ENCODE assay signal across 20 cellular contexts in the genomic region with DNA sequence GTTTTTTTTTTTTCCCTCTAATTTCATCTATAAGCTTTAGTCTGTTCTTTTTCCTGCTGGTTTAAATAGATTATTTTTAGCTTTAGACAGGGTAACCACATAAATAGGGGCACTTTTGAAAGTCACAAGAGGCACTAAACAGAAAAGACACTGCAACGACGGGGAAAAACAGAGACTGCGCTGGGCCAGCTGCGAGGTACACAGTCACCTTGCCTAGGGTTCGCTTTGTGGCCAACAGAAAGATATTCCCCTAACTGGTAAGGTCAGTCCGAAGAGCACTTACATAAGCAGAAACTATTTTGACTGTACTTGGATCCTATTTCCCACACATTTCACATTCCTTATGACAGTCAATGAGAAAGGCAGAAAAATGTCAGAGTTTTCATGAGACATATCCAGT.
DNase-seq lines count a peak whose midpoint lies in the region; ATAC-seq, FAIRE-seq and TF ChIP-seq lines count a peak whose summit lies in the region.
"Had no signal": no experiment of that assay in that cellular context is flagged by ENCODE, and none has a peak within 500 bp of the region (broad histone marks: within the 10 kb centered on the region; RNA-seq: fewer than 3 reads in every experiment).

No MANE protein-coding gene starts in this region.

- H3K27me3 Mint-ChIP-seq in astrocyte (ENCODE audit: low read depth, unreplicated experiment) = no peaks in the 10 kb centered on the region
- no peaks in the 10 kb centered on the region for H3K27me3 Mint-ChIP-seq in stimulated activated memory B cell treated with anti-CD40 and anti-IgM and Interleukin-4, amounts not matched to agents 10 μg/mL and 1 μg/mL and 100 μg/mL, for 72 hours
- H3K27me3 Mint-ChIP-seq: B cell had no signal

- H3K9me3 ChIP-seq in astrocyte (ENCODE audit: insufficient read depth, low read depth, low read length) = no peaks in the 10 kb centered on the region
- H3K9me3 ChIP-seq: HAP-1 had no signal

- H3K27me3 ChIP-seq in KMS-11 (ENCODE audit: insufficient read depth, low read depth) (no peaks in the 10 kb centered on the region), astrocyte (ENCODE audit: insufficient read depth, low read length) (no peaks in the 10 kb centered on the region)
- H3K27me3 ChIP-seq: BLaER1 treated with 17β-estradiol and CSF1 and Interleukin-3, amounts not matched to agents 10 nM and 100 nM had no signal

- H3K4me2 ChIP-seq in KMS-11 (peak overlapping the region; percentile 98), astrocyte (ENCODE audit: low read length) (no peak overlapping the region)
- H3K4me2 ChIP-seq: BLaER1 treated with 17β-estradiol and CSF1 and Interleukin-3, amounts not matched to agents 10 nM and 100 nM had no signal

- H3K36me3 ChIP-seq in KMS-11 (ENCODE audit: insufficient read depth) (no peaks in the 10 kb centered on the region), astrocyte (ENCODE audit: insufficient read depth, low read length) (no peaks in the 10 kb centered on the region)
- H3K36me3 ChIP-seq: BLaER1 treated with 17β-estradiol and CSF1 and Interleukin-3, amounts not matched to agents 10 nM and 100 nM; HAP-1 had no signal

- no peak for FAIRE-seq in astrocyte (lab: Jason Lieb, UNC)
- FAIRE-seq: GM12892, GM18507 had no signal

- DNase-seq in astrocyte (ENCODE audit: low read depth) (peak; percentile 4), myocyte (ENCODE audit: low read depth) (peak; percentile 29), stromal cell of bone marrow (ENCODE audit: low read depth) (peak; percentile 14), NCI-H1105 treated with DMSO at 0.1 percent for 48 hours (lab: John Stamatoyannopoulos, UW) (no peak), D341Med (ENCODE audit: low spot score) (no peak)
- DNase-seq: Calu3; CD8-positive, alpha-beta T cell; DMS 273 treated with DMSO at 0.1 percent for 48 hours; DMS53; DND-41; EL; GOT3 had no signal

- H3K27ac Mint-ChIP-seq in astrocyte (ENCODE audit: unreplicated experiment) = peak overlapping the region; percentile 95
- H3K27ac Mint-ChIP-seq in stimulated activated memory B cell treated with anti-CD40 and anti-IgM and Interleukin-4, amounts not matched to agents 10 μg/mL and 1 μg/mL and 100 μg/mL, for 72 hours = no peak overlapping the region
- H3K27ac Mint-ChIP-seq: B cell; CD8-positive, alpha-beta T cell had no signal

- H3K4me3 Mint-ChIP-seq in astrocyte (ENCODE audit: unreplicated experiment) = no peak overlapping the region
- no peak overlapping the region for H3K4me3 Mint-ChIP-seq in stimulated activated memory B cell treated with anti-CD40 and anti-IgM and Interleukin-4, amounts not matched to agents 10 μg/mL and 1 μg/mL and 100 μg/mL, for 72 hours
- H3K4me3 Mint-ChIP-seq: B cell; CD8-positive, alpha-beta T cell had no signal

- H3K4me3 ChIP-seq in KMS-11 (IDR thresholded peaks at IDR 0.05; ENCODE audit: insufficient read depth, low read depth, low read length) = no peak overlapping the region
- no peak overlapping the region for H3K4me3 ChIP-seq in astrocyte (ENCODE audit: insufficient read depth, low read depth, low read length)
- H3K4me3 ChIP-seq: BLaER1 treated with 17β-estradiol and CSF1 and Interleukin-3, amounts not matched to agents 10 nM and 100 nM; HAP-1 had no signal

- H3K4me1 Mint-ChIP-seq in astrocyte (ENCODE audit: low read depth, unreplicated experiment) = peaks cover 21% of the 10 kb centered on the region
- H3K4me1 Mint-ChIP-seq in stimulated activated memory B cell treated with anti-CD40 and anti-IgM and Interleukin-4, amounts not matched to agents 10 μg/mL and 1 μg/mL and 100 μg/mL, for 72 hours = no peaks in the 10 kb centered on the region
- H3K4me1 Mint-ChIP-seq: B cell had no signal

- peak overlapping the region; percentile 69 for H3K27ac ChIP-seq in KMS-11
- no peak overlapping the region for H3K27ac ChIP-seq in astrocyte (ENCODE audit: low read depth, low read length)
- H3K27ac ChIP-seq: BLaER1 treated with 17β-estradiol and CSF1 and Interleukin-3, amounts not matched to agents 10 nM and 100 nM; HL-60 had no signal

- H3K4me1 ChIP-seq in KMS-11 (ENCODE audit: low read depth, poor library complexity, severe bottlenecking) = peaks cover 34% of the 10 kb centered on the region
- peaks cover 10% of the 10 kb centered on the region for H3K4me1 ChIP-seq in astrocyte (ENCODE audit: insufficient read depth, low read length)
- H3K4me1 ChIP-seq: BLaER1 treated with 17β-estradiol and CSF1 and Interleukin-3, amounts not matched to agents 10 nM and 100 nM; HAP-1 had no signal

- H2AFZ ChIP-seq in KMS-11 (ENCODE audit: low read depth) (peak overlapping the region; percentile 85), astrocyte (ENCODE audit: low read depth, low read length) (no peak overlapping the region)

- H3K9ac ChIP-seq in KMS-11 (peak overlapping the region; percentile 48), astrocyte (ENCODE audit: low read length) (no peak overlapping the region)
- H3K9ac ChIP-seq: BLaER1 treated with 17β-estradiol and CSF1 and Interleukin-3, amounts not matched to agents 10 nM and 100 nM had no signal

- H4K20me1 ChIP-seq in KMS-11 (ENCODE audit: insufficient read depth) (no peaks in the 10 kb centered on the region), astrocyte (ENCODE audit: insufficient read depth, low read length) (no peaks in the 10 kb centered on the region)
- H4K20me1 ChIP-seq: BLaER1 treated with 17β-estradiol and CSF1 and Interleukin-3, amounts not matched to agents 10 nM and 100 nM had no signal

- no peaks in the 10 kb centered on the region for H3K9me3 Mint-ChIP-seq in astrocyte (ENCODE audit: unreplicated experiment)
- no peaks in the 10 kb centered on the region for H3K9me3 Mint-ChIP-seq in stimulated activated memory B cell treated with anti-CD40 and anti-IgM and Interleukin-4, amounts not matched to agents 10 μg/mL and 1 μg/mL and 100 μg/mL, for 72 hours

- no peak for ATAC-seq in stimulated activated memory B cell treated with anti-CD40 and anti-IgM and Interleukin-4, amounts not matched to agents 10 μg/mL and 1 μg/mL and 100 μg/mL, for 72 hours
- ATAC-seq: CD8-positive, alpha-beta T cell had no signal

- TF ChIP-seq CTCF in KMS-11 (conservative IDR thresholded peaks at IDR 0.05; ENCODE audit: low read depth, low read length) (no peak), astrocyte (IDR thresholded peaks at IDR 0.05; ENCODE audit: insufficient read depth, low read depth, low read length) (no peak)

- no peaks in the 10 kb centered on the region for H3K36me3 Mint-ChIP-seq in astrocyte (ENCODE audit: low read depth, unreplicated experiment)
- no peaks in the 10 kb centered on the region for H3K36me3 Mint-ChIP-seq in stimulated activated memory B cell treated with anti-CD40 and anti-IgM and Interleukin-4, amounts not matched to agents 10 μg/mL and 1 μg/mL and 100 μg/mL, for 72 hours
- H3K36me3 Mint-ChIP-seq: CD8-positive, alpha-beta T cell had no signal

- no peaks in the 10 kb centered on the region for H3K79me2 ChIP-seq in KMS-11 (ENCODE audit: insufficient read depth, low read depth)
- no peaks in the 10 kb centered on the region for H3K79me2 ChIP-seq in astrocyte (ENCODE audit: insufficient read depth, low read length)

Comparison
In these comparisons a context has a peak if more than half of its experiments do, and no peak if none do; other contexts are left out.
1. DNase-seq: peak in astrocyte (single experiment), myocyte (single experiment) and stromal cell of bone marrow (single experiment); none in NCI-H1105 treated with DMSO at 0.1 percent for 48 hours (single experiment) and D341Med (single experiment).